Comparison of ENCODE assay signal across 8 cellular contexts in genomic region chr1:166839600-166840308, GRCh38. TPM values are rescaled to one million over a fixed set of nuclear protein-coding genes. Genes with fewer than 3 reads are reported as not detected.
DNase-seq lines count a peak whose midpoint lies in the region; ATAC-seq, FAIRE-seq and TF ChIP-seq lines count a peak whose summit lies in the region.

No MANE protein-coding gene starts in this region.

- WGBS in heart left ventricle, 4 donors, result 1 to 2% (median 1%) methylated on average over 41 to 82 of the region's 82 CpGs

- H3K36me3 Mint-ChIP-seq in activated naive CD4-positive, alpha-beta T cell treated with anti-CD3 and anti-CD28 coated beads, Interleukin-2, amount 50 U/mL, for 24 hours, result peaks cover 17% of the 10 kb centered on the region

- peak overlapping the region; percentile 87 for H3K4me3 Mint-ChIP-seq in activated naive CD4-positive, alpha-beta T cell treated with anti-CD3 and anti-CD28 coated beads, Interleukin-2, amount 50 U/mL, for 24 hours

- FAIRE-seq in HTR-8/SVneo (lab: Jason Lieb, UNC), result no peak
- no peak for FAIRE-seq in urothelium cell line (lab: Jason Lieb, UNC)

- intact Hi-C loops in heart left ventricle (cut with DNase I), result loop anchor here in 5 of 10 donors (2.0 to 10.0 kb wide), 3 partner anchors 37 to 385 kb away; partner anchors contain the start of genes TADA1 (in 4 of the 5) and POU2F1 (in 1 of the 5)
- intact Hi-C loops in posterior vena cava (cut with DNase I), result no loop called here

- no peaks in the 10 kb centered on the region for H3K9me3 Mint-ChIP-seq in activated naive CD4-positive, alpha-beta T cell treated with anti-CD3 and anti-CD28 coated beads, Interleukin-2, amount 50 U/mL, for 24 hours

- H3K4me1 ChIP-seq in heart left ventricle, result peaks cover 4 to 61% (median 55%) of the 10 kb centered on the region in 12 donors

- H3K27me3 ChIP-seq in heart left ventricle, result no peaks in the 10 kb centered on the region

- DNase-seq in DMS153 (lab: John Stamatoyannopoulos, UW), result peak; percentile 45
- DNase-seq in HTR-8/SVneo (ENCODE audit: insufficient read length, low spot score), result peak; percentile 31
- peak; percentile 45 for DNase-seq in SHP77 treated with DMSO at 0.1 percent for 48 hours (lab: John Stamatoyannopoulos, UW)
- peak; percentile 43 to 76 (median 69) for DNase-seq in heart left ventricle
- DNase-seq in posterior vena cava (ENCODE audit: low spot score), result peak; percentile 84
- peak; percentile 63 for DNase-seq in urothelium cell line (ENCODE audit: low spot score)

- peak overlapping the region; percentile 59 to 89 (median 79) for H3K4me3 ChIP-seq in heart left ventricle

- peak in 5 of 12 donors; percentile 17 to 37 (median 28) for TF ChIP-seq CTCF in heart left ventricle (IDR thresholded peaks at IDR 0.05)

- peaks cover 50% of the 10 kb centered on the region for H3K4me1 Mint-ChIP-seq in activated naive CD4-positive, alpha-beta T cell treated with anti-CD3 and anti-CD28 coated beads, Interleukin-2, amount 50 U/mL, for 24 hours

- peak; percentile 35 for ATAC-seq in GM21381 (IDR thresholded peaks at IDR 0.05; ENCODE audit: unreplicated experiment)
- peak in 2 of 4 donors; percentile 8 to 19 for ATAC-seq in heart left ventricle

- H3K27me3 Mint-ChIP-seq in activated naive CD4-positive, alpha-beta T cell treated with anti-CD3 and anti-CD28 coated beads, Interleukin-2, amount 50 U/mL, for 24 hours, result no peaks in the 10 kb centered on the region

- peak overlapping the region; percentile 81 to 96 (median 92) for H3K27ac ChIP-seq in heart left ventricle

- no peak for TF ChIP-seq POLR2A in heart left ventricle (IDR thresholded peaks at IDR 0.05)

- H3K27ac Mint-ChIP-seq in activated naive CD4-positive, alpha-beta T cell treated with anti-CD3 and anti-CD28 coated beads, Interleukin-2, amount 50 U/mL, for 24 hours, result peak overlapping the region; percentile 80

- H3K9me3 ChIP-seq in heart left ventricle, result no peaks in the 10 kb centered on the region

- H3K36me3 ChIP-seq in heart left ventricle, result peaks cover 2 to 40% (median 31%) of the 10 kb centered on the region in 9 donors

RNA-seq across cellular contexts. Expression of gene POGK, which starts 0.5 kb away (rescaled TPM):
- total RNA-seq in heart left ventricle (10 to 100 TPM; 12.1 to 20.8 (median 16.6) TPM), posterior vena cava (10 to 100 TPM; 28.9 to 32.0 TPM)
- polyA plus RNA-seq in heart left ventricle, result 1 to 10 TPM; 6.0 to 9.9 TPM

RNA-seq across cellular contexts. Expression of gene TADA1, which starts 36.3 kb away (rescaled TPM):
- total RNA-seq in heart left ventricle (10 to 100 TPM in 3 of 9 donors, 1 to 10 TPM in 6; 7.2 to 10.8 (median 9.3) TPM), posterior vena cava (1 to 10 TPM; 8.7 to 9.6 TPM)
- polyA plus RNA-seq in heart left ventricle, result 1 to 10 TPM; 5.6 to 9.4 TPM

Comparison
In these comparisons a context has a peak if more than half of its experiments do, and no peak if none do; other contexts are left out.
1. DNase-seq: peak in every context shown above with its lines; median percentile 84 in posterior vena cava; 69 in heart left ventricle; 63 in urothelium cell line; 45 in DMS153; 45 in SHP77 treated with DMSO at 0.1 percent for 48 hours; 31 in HTR-8/SVneo.